ENCODE assay signal across 18 cellular contexts in genomic region chr1:55320891-55321290, GRCh38.
DNase-seq lines count a peak whose midpoint lies in the region; ATAC-seq, FAIRE-seq and TF ChIP-seq lines count a peak whose summit lies in the region.
"Had no signal": no experiment of that assay in that cellular context is flagged by ENCODE, and none has a peak within 500 bp of the region (broad histone marks: within the 10 kb centered on the region; RNA-seq: fewer than 3 reads in every experiment).

No MANE protein-coding gene starts in this region.

- TF ChIP-seq EP300 in A549 (IDR thresholded peaks at IDR 0.05) = no peak

- TF ChIP-seq CTCF in A549 (IDR thresholded peaks at IDR 0.05) = no peak

- no peak for ATAC-seq in A549
- ATAC-seq in HG03521 (IDR thresholded peaks at IDR 0.05; ENCODE audit: unreplicated experiment) = no peak
- ATAC-seq: GM12878 had no signal

- peak overlapping the region; percentile 58; the same call in 2 of the 3 replicates for H3K4me2 ChIP-seq in A549

- 100% methylated on average over 2 of the region's 2 CpGs for WGBS in A549 (ENCODE audit: missing lambda C conversion rate)

- peaks cover 41% of the 10 kb centered on the region for H3K4me1 ChIP-seq in A549
- H3K4me1 ChIP-seq: SJCRH30 had no signal

- 0 out of 3 replicates have a peak, but pooled peaks cover 2% of the 10 kb centered on the region for H3K9me3 ChIP-seq in A549
- H3K9me3 ChIP-seq: HAP-1, MG63, SJCRH30 had no signal

- CTCF ChIA-PET in A549 (lab: Yijun Ruan, JAX) = no interaction called here

- no peak for TF ChIP-seq RAD21 in A549 (conservative IDR thresholded peaks at IDR 0.05 in 1 of 2, IDR thresholded peaks at IDR 0.05 in 1 of 2)

- no peak for FAIRE-seq in A549 (lab: Jason Lieb, UNC)
- FAIRE-seq: GM12878, HTR-8/SVneo had no signal

- no peak for TF ChIP-seq POLR2A in A549 (IDR thresholded peaks at IDR 0.05; ENCODE audit: low read length)

- no peak for DNase-seq in A549 (ENCODE audit: low read depth in 1 of 2, low spot score in 1 of 2)
- peak; percentile 75 for DNase-seq in DMS 273 (lab: John Stamatoyannopoulos, UW; ENCODE audit: unreplicated experiment)
- peak; percentile 44 for DNase-seq in NCI-H446 treated with DMSO at 0.1 percent for 48 hours (lab: John Stamatoyannopoulos, UW)
- DNase-seq in epithelial cell of prostate (ENCODE audit: low read depth, low spot score) = peak; percentile 69
- no peak for DNase-seq in NCI-H1436 treated with DMSO at 0.1 percent for 48 hours (lab: John Stamatoyannopoulos, UW)
- DNase-seq in GM03348 (ENCODE audit: low spot score) = no peak
- DNase-seq: GF-D8, Karpas-422, MG63, NCI-H1048, NCI-H187, PC-9, SJCRH30 had no signal

- POLR2A ChIA-PET in A549 (lab: Yijun Ruan, JAX) = interaction anchor here (1.5 kb wide), 1 partner anchor 11 kb away, joined by 3 read pairs; no protein-coding TSS in a partner anchor

- no peak overlapping the region for H3K4me3 ChIP-seq in A549
- H3K4me3 ChIP-seq: GM12878, HAP-1, MG63, PC-9, SJCRH30 had no signal

- H3K27ac ChIP-seq in A549 (peak overlapping the region; percentile 82 to 88), epithelial cell of prostate (no peak overlapping the region)
- H3K27ac ChIP-seq: HL-60, PC-9, SJCRH30 had no signal

TF ChIP-seq in A549, 52 proteins besides CTCF, POLR2A, EP300 and RAD21:
- TF ChIP-seq RARB (CRISPR knock-in tag; IDR thresholded peaks at IDR 0.05) = no peak
- no peak for TF ChIP-seq ESRRA (IDR thresholded peaks at IDR 0.05; ENCODE audit: borderline replicate concordance, low read length)
- no peak for TF ChIP-seq HEYL (CRISPR knock-in tag; IDR thresholded peaks at IDR 0.05)
- TF ChIP-seq PHF8 (IDR thresholded peaks at IDR 0.05; ENCODE audit: borderline replicate concordance, low read depth) = no peak
- TF ChIP-seq KDM1A (IDR thresholded peaks at IDR 0.05; ENCODE audit: low read depth) = no peak
- TF ChIP-seq BHLHE40 (IDR thresholded peaks at IDR 0.05; ENCODE audit: low read depth, low read length) = no peak
- no peak for TF ChIP-seq BCL3 (IDR thresholded peaks at IDR 0.05)
- TF ChIP-seq TFCP2L1 (CRISPR knock-in tag; IDR thresholded peaks at IDR 0.05) = no peak
- no peak for TF ChIP-seq MAFK (IDR thresholded peaks at IDR 0.05; ENCODE audit: partially characterized antibody)
- TF ChIP-seq E2F6 (IDR thresholded peaks at IDR 0.05; ENCODE audit: borderline replicate concordance, low read depth) = no peak
- no peak for TF ChIP-seq EHF (CRISPR knock-in tag; IDR thresholded peaks at IDR 0.05)
- TF ChIP-seq RNF2 (IDR thresholded peaks at IDR 0.05; ENCODE audit: borderline replicate concordance, low read depth) = no peak
- no peak for TF ChIP-seq FOSL2 (IDR thresholded peaks at IDR 0.05)
- TF ChIP-seq FOSL2 (CRISPR knock-in tag; IDR thresholded peaks at IDR 0.05) = no peak
- no peak for TF ChIP-seq ATOH8 (CRISPR knock-in tag; IDR thresholded peaks at IDR 0.05; ENCODE audit: low read depth)
- TF ChIP-seq EHMT2 (IDR thresholded peaks at IDR 0.05; ENCODE audit: low read depth) = no peak
- TF ChIP-seq FOSB (CRISPR knock-in tag; IDR thresholded peaks at IDR 0.05) = no peak
- no peak for TF ChIP-seq ZNF302 (CRISPR knock-in tag; IDR thresholded peaks at IDR 0.05)
- TF ChIP-seq PBX3 (IDR thresholded peaks at IDR 0.05) = no peak
- TF ChIP-seq HOXA7 (CRISPR knock-in tag; IDR thresholded peaks at IDR 0.05) = no peak
- TF ChIP-seq CHD2 (IDR thresholded peaks at IDR 0.05; ENCODE audit: low read length, partially characterized antibody) = no peak

Comparison
In these comparisons a context has a peak if more than half of its experiments do, and no peak if none do; other contexts are left out.
1. DNase-seq: peak in DMS 273 (single experiment), NCI-H446 treated with DMSO at 0.1 percent for 48 hours (single experiment) and epithelial cell of prostate (single experiment); none in A549 (0 of 2), NCI-H1436 treated with DMSO at 0.1 percent for 48 hours (single experiment) and GM03348 (single experiment).